In the genomic region with DNA sequence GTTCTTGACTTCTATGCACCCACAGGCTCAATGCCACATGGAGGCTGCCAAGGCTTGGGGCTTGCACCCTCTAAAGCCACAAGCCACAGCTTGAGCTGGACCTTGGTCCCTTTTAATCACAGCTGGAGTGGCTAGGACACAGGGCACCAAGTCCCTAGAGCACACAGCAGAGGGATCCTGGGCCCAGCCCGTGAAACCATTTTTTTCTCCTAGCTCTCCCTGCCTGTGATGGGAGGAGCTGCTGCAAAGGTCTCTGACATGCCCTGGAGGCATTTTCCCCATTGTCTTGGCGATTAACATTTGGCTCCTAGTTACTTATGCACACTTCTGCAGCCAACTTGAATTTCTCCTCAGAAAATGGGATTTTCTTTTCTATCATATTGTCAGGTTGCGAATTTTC, we compare ENCODE assay signal across 8 cellular contexts.
"Had no signal": no experiment of that assay in that cellular context is flagged by ENCODE, and none has a peak within 500 bp of the region (broad histone marks: within the 10 kb centered on the region; RNA-seq: fewer than 3 reads in every experiment).

No MANE protein-coding gene starts in this region.

- H3K27ac ChIP-seq: GM23248, HL-60 had no signal

- H3K9ac ChIP-seq: GM23248 had no signal

- H3K4me3 ChIP-seq: GM23248, HAP-1, K562 had no signal

- H3K4me3 Mint-ChIP-seq: HFFc6 had no signal

- H2AFZ ChIP-seq: GM23248 had no signal

- ATAC-seq: HCT116, K562 had no signal

- H3K27ac Mint-ChIP-seq: HFFc6 had no signal

- H3K36me3 ChIP-seq: HAP-1 had no signal

- H3K9me3 ChIP-seq: HAP-1 had no signal

- DNase-seq: GM23248, HFFc6, IMR-90, KG1 had no signal

- H3K4me1 ChIP-seq: HAP-1 had no signal
